Comparison of ENCODE assay signal across 8 cellular contexts in the genomic region with DNA sequence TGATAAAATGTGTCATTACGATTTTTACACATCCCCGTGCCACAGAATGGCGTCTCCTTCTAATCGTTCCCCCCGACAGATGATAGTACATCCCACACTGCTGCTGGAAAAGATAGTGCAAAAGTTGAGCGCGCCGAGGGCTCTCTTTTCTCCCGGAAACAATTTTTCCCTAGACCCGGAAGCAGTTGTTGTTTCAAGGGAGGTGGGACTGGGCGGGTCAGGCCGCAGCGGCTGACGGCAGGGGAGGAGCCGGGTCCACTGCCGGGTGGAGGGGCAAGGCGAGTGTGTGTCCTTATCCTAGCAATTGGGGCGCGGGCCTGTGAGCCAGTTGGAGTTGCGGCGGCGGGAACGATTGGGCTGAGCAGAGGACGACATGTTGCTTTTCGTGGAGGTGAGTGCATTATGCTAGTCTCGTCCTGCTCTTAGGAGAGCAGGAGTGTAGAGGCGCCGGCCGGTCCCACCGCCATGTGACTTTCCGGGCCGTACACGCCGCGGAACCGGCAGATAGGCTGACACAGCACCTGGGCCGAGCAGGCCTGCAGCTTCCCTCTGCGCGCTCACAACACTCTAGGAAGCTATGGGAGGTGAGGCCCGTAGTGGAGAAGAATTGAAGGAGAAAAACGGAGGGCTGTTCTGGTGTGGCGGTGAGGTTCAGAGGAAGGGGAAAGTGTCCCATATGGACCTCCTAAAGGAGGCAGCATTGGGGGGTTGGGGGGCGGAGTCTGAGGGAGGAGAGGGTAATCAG. TPM values are rescaled to one million over a fixed set of nuclear protein-coding genes. Genes with fewer than 3 reads are reported as not detected.
DNase-seq lines count a peak whose midpoint lies in the region; ATAC-seq and TF ChIP-seq lines count a peak whose summit lies in the region.

A gene (plus strand): TSS at position 248 of the 745 bp plus-strand sequence. CDS start 126 bp downstream, at position 374.

- H4K20me1 ChIP-seq in Karpas-422 (ENCODE audit: insufficient read depth, low read depth, low read length) = peaks cover 21% of the 10 kb centered on the region; the same call in 1 of the 2 replicates

- H3K4me3 ChIP-seq in Karpas-422 (ENCODE audit: low read length) (peak within 1 kb of the TSS; percentile 81), esophagus squamous epithelium (peak within 1 kb of the TSS; percentile 71 to 84 (median 82))

- 0 to 1% methylated on average over 11 to 31 of the region's 43 CpGs for WGBS in esophagus squamous epithelium, 2 donors

- H3K79me2 ChIP-seq in Karpas-422 (ENCODE audit: low read length) = peaks cover 50% of the 10 kb centered on the region

- H3K4me1 ChIP-seq in Karpas-422 (ENCODE audit: low read length) (peaks cover 26% of the 10 kb centered on the region), esophagus squamous epithelium (peaks cover 0 to 45% (median 28%) of the 10 kb centered on the region in 3 donors)

- H3K9me2 ChIP-seq in Karpas-422 (replicated peaks; ENCODE audit: insufficient read depth, low read length) = no peaks in the 10 kb centered on the region

- H3K9ac ChIP-seq in Karpas-422 (ENCODE audit: low read length) = peak within 1 kb of the TSS; percentile 83

- peak in 1 of 6 experiments; percentile 9 for TF ChIP-seq CTCF in esophagus squamous epithelium (IDR thresholded peaks at IDR 0.05)

- H3K4me2 ChIP-seq in Karpas-422 (ENCODE audit: low read depth, low read length, poor library complexity, severe bottlenecking) = peak within 1 kb of the TSS; percentile 93

- ATAC-seq in GM21786 (IDR thresholded peaks at IDR 0.05; ENCODE audit: unreplicated experiment) = peak; percentile 89

- H2AFZ ChIP-seq in Karpas-422 (ENCODE audit: low read length) = peak within 1 kb of the TSS; percentile 89

- DNase-seq in DMS53 treated with DMSO at 0.1 percent for 48 hours (lab: John Stamatoyannopoulos, UW; ENCODE audit: unreplicated experiment) = peak; percentile 94
- peak; percentile 98 for DNase-seq in Karpas-422
- DNase-seq in RKO (ENCODE audit: low spot score) = peak; percentile 96
- DNase-seq in activated T-helper 1 cell treated with Interleukin-2 at 50 U/mL for 16 hours (ENCODE audit: low read depth) = peak; percentile 80
- peak; percentile 43 for DNase-seq in esophagus squamous epithelium (lab: John Stamatoyannopoulos, UW)
- DNase-seq in myocyte (ENCODE audit: low read depth) = peak; percentile 98
- DNase-seq in stimulated activated CD8-positive, alpha-beta memory T cell treated with anti-CD3 and anti-CD28 coated beads, Interleukin-7, amount 100 ng/mL, for 48 hours (ENCODE audit: extremely low read depth in 1 of 2, low read depth in 1 of 2) = peak; percentile 86 to 89

- peak within 1 kb of the TSS; percentile 93 for H3K27ac ChIP-seq in Karpas-422 (ENCODE audit: low read length)
- peak within 1 kb of the TSS; percentile 93 to 96 (median 96) for H3K27ac ChIP-seq in esophagus squamous epithelium

- TF ChIP-seq POLR2A in esophagus squamous epithelium (IDR thresholded peaks at IDR 0.05) = peak in 3 of 4 donors; percentile 54 to 93 (median 93)

- no peaks in the 10 kb centered on the region for H3K9me3 ChIP-seq in Karpas-422 (ENCODE audit: low read length)
- H3K9me3 ChIP-seq in esophagus squamous epithelium = no peaks in the 10 kb centered on the region

- intact Hi-C loops in esophagus squamous epithelium (cut with DNase I) = no loop called here

- H3K27me3 ChIP-seq in Karpas-422 (ENCODE audit: low read length) = no peaks in the 10 kb centered on the region
- H3K27me3 ChIP-seq in esophagus squamous epithelium = no peaks in the 10 kb centered on the region

- H3K36me3 ChIP-seq in Karpas-422 (ENCODE audit: insufficient read depth, low read length) (no peaks in the 10 kb centered on the region), esophagus squamous epithelium (no peaks in the 10 kb centered on the region)

RNA-seq across cellular contexts. Expression of the gene that starts here (rescaled TPM):
- total RNA-seq in Karpas-422 (2014; rRNA removed; shearing (Covaris generic); ENCODE audit: low replicate concordance) = 29.8 and 40.3 TPM in 2 replicates
- total RNA-seq in esophagus squamous epithelium = 10 to 100 TPM; 22.7 to 36.0 (median 29.6) TPM
- total RNA-seq in myocyte = 46.5 and 49.8 TPM in 2 replicates
- polyA plus RNA-seq in myocyte (2012) = 14.6 TPM

Comparison
In these comparisons a context has a peak if more than half of its experiments do, and no peak if none do; other contexts are left out.
1. Peak in every context shown above with its lines: DNase-seq, ATAC-seq, H3K4me3 ChIP-seq and H3K27ac ChIP-seq.
2. DNase-seq: peak in every context shown above with its lines; median percentile 98 in Karpas-422; 98 in myocyte; 96 in RKO; 94 in DMS53 treated with DMSO at 0.1 percent for 48 hours; 88 in stimulated activated CD8-positive, alpha-beta memory T cell treated with anti-CD3 and anti-CD28 coated beads, Interleukin-7, amount 100 ng/mL, for 48 hours; 80 in activated T-helper 1 cell treated with Interleukin-2 at 50 U/mL for 16 hours; 43 in esophagus squamous epithelium.